ENCODE assay signal across 8 cellular contexts in the genomic region with DNA sequence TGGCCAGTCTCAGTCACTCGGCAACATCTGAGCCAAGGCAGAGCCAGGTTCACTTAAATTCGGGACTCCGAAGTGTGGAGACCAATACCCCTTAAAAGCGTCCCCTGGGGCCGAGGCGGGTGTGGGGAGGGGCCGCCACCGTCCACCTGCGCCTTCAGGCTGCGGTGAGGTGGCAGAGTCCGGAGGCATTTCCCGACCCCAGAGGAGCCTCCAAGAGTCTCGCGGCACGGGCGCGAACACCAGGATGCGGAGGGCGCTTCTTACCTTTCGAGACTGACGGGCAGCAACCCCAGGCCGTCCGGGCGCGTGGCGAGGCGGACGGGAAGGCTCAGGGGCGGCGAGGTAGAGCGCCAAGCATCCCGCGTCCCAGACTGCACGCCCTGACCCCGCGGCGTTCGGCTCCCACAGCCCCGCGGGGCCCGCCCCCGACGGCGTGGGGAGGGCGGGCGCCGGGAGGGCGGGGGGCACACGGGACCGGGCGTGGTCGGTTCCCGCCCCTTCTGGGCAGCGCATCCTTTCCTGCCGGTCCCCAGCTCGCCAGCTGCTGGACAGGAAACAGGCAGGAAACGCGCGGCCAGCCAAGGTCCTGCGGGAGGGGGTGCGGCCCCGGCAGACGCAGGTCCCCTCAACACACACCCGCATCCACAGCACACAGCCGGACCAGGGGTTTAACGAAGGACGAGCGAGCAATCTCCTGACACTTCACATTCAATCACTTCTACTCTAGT. TPM values are rescaled to one million over a fixed set of nuclear protein-coding genes. Genes with fewer than 3 reads are reported as not detected.
DNase-seq lines count a peak whose midpoint lies in the region; ATAC-seq lines count a peak whose summit lies in the region.

A gene with protein sequence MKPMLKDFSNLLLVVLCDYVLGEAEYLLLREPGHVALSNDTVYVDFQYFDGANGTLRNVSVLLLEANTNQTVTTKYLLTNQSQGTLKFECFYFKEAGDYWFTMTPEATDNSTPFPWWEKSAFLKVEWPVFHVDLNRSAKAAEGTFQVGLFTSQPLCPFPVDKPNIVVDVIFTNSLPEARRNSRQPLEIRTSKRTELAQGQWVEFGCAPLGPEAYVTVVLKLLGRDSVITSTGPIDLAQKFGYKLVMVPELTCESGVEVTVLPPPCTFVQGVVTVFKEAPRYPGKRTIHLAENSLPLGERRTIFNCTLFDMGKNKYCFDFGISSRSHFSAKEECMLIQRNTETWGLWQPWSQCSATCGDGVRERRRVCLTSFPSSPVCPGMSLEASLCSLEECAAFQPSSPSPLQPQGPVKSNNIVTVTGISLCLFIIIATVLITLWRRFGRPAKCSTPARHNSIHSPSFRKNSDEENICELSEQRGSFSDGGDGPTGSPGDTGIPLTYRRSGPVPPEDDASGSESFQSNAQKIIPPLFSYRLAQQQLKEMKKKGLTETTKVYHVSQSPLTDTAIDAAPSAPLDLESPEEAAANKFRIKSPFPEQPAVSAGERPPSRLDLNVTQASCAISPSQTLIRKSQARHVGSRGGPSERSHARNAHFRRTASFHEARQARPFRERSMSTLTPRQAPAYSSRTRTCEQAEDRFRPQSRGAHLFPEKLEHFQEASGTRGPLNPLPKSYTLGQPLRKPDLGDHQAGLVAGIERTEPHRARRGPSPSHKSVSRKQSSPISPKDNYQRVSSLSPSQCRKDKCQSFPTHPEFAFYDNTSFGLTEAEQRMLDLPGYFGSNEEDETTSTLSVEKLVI (minus strand): TSS at position 406 of the 728 bp plus-strand sequence. CDS start 3,572 bp downstream, outside the sequence.

- peaks cover 6 to 21% (median 20%) of the 10 kb centered on the region in 4 donors for H3K4me1 Mint-ChIP-seq in naive thymus-derived CD8-positive, alpha-beta T cell

- H3K4me3 Mint-ChIP-seq in naive thymus-derived CD8-positive, alpha-beta T cell = peak within 1 kb of the TSS; percentile 64 to 87 (median 80)

- H3K27ac Mint-ChIP-seq in naive thymus-derived CD8-positive, alpha-beta T cell = peak within 1 kb of the TSS in 4 of 10 donors; percentile 8 to 58 (median 24)

- peak; percentile 66 to 84 for ATAC-seq in naive thymus-derived CD8-positive, alpha-beta T cell
- ATAC-seq in HG03280 (IDR thresholded peaks at IDR 0.05; ENCODE audit: unreplicated experiment) = no peak

- peak; percentile 24 for DNase-seq in activated CD4-positive, alpha-beta T cell treated with anti-CD3 and anti-CD28 coated beads for 48 hours
- no peak for DNase-seq in activated CD4-positive, alpha-beta T cell treated with anti-CD3 and anti-CD28 coated beads for 4 hours
- peak; percentile 57 for DNase-seq in HK-2 (ENCODE audit: unreplicated experiment)
- DNase-seq in activated CD8-positive, alpha-beta memory T cell treated with anti-CD3 and anti-CD28 coated beads, Interleukin-2, amount 50 U/mL, for 48 hours = peak; percentile 62
- DNase-seq in fibroblast of peridontal ligament (ENCODE audit: extremely low read depth) = peak; percentile 30
- DNase-seq in naive thymus-derived CD8-positive, alpha-beta T cell = peak in 7 of 10 donors; percentile 3 to 62 (median 12)
- no peak for DNase-seq in SIG-M5 treated with dmso at 0.1 percent for 504 hours (lab: John Stamatoyannopoulos, UW; ENCODE audit: unreplicated experiment)

- H3K9me3 Mint-ChIP-seq in naive thymus-derived CD8-positive, alpha-beta T cell = no peaks in the 10 kb centered on the region

- peaks cover 10 to 24% (median 10%) of the 10 kb centered on the region in 5 donors for H3K27me3 Mint-ChIP-seq in naive thymus-derived CD8-positive, alpha-beta T cell

- POLR2A ChIA-PET in naive thymus-derived CD8-positive, alpha-beta T cell (lab: Charles Lee) = no interaction called here

- peaks cover 0 to 8% (median 1%) of the 10 kb centered on the region in 3 donors for H3K36me3 Mint-ChIP-seq in naive thymus-derived CD8-positive, alpha-beta T cell

RNA-seq across cellular contexts. Expression of the gene that starts here (rescaled TPM):
- total RNA-seq in naive thymus-derived CD8-positive, alpha-beta T cell = 1 to 10 TPM in 1 of 2 experiments, under 1 TPM in 1; 0.60 to 1.1 TPM
- under 1 TPM in 1 of 3 donors, not detected in 2; 0.23 TPM for polyA plus RNA-seq in naive thymus-derived CD8-positive, alpha-beta T cell

Comparison
In these comparisons a context has a peak if more than half of its experiments do, and no peak if none do; other contexts are left out.
1. DNase-seq: peak in activated CD4-positive, alpha-beta T cell treated with anti-CD3 and anti-CD28 coated beads for 48 hours (single experiment), HK-2 (single experiment), activated CD8-positive, alpha-beta memory T cell treated with anti-CD3 and anti-CD28 coated beads, Interleukin-2, amount 50 U/mL, for 48 hours (single experiment), fibroblast of peridontal ligament (single experiment) and naive thymus-derived CD8-positive, alpha-beta T cell (7 of 10); none in activated CD4-positive, alpha-beta T cell treated with anti-CD3 and anti-CD28 coated beads for 4 hours (0 of 2) and SIG-M5 treated with dmso at 0.1 percent for 504 hours (single experiment).